In the genomic region with DNA sequence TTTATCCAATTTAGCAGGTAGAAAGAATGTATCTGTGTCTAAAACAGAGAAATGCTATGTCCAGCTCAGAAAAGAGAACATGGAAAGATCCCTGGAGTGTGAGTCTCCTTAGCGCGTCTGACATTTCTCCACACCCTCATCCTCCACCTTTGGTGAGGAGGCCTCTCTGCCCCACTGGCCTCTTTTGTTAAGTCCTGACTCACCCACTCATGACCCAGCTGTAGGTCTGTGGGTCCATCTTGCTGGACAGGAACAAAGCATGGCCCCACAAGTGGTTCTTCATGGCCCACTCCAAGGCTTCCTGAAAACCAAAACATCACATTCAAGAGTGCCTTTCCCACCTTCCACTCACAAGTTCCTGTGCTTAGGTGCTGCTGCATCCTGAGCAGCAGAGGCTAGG, we compare ENCODE assay signal across 19 cellular contexts. TPM values are rescaled to one million over a fixed set of nuclear protein-coding genes. Genes with fewer than 3 reads are reported as not detected.
DNase-seq lines count a peak whose midpoint lies in the region; ATAC-seq and TF ChIP-seq lines count a peak whose summit lies in the region.
"Had no signal": no experiment of that assay in that cellular context is flagged by ENCODE, and none has a peak within 500 bp of the region (broad histone marks: within the 10 kb centered on the region; RNA-seq: fewer than 3 reads in every experiment).

No MANE protein-coding gene starts in this region.

- no peak for TF ChIP-seq CTCF in left lung (IDR thresholded peaks at IDR 0.05)

- H3K36me3 ChIP-seq in left lung, result no peaks in the 10 kb centered on the region
- H3K36me3 ChIP-seq: BLaER1 had no signal

- intact Hi-C loops in left lung (cut with DNase I), result no loop called here

- H3K27me3 ChIP-seq in left lung, result no peaks in the 10 kb centered on the region
- H3K27me3 ChIP-seq: BLaER1 had no signal

- no peaks in the 10 kb centered on the region for H3K4me1 ChIP-seq in left lung
- H3K4me1 ChIP-seq: BLaER1, Caco-2 had no signal

- no peak overlapping the region for H3K27ac ChIP-seq in left lung
- peak overlapping the region; percentile 44 for H3K27ac ChIP-seq in temporal lobe (ENCODE audit: low read depth, low read length)
- H3K27ac ChIP-seq: 22Rv1, BLaER1, C4-2B had no signal

- no peaks in the 10 kb centered on the region for H3K9me3 ChIP-seq in left lung
- H3K9me3 ChIP-seq: BLaER1, Caco-2 had no signal

- peak; percentile 62 for ATAC-seq in left lung
- ATAC-seq: CD8-positive, alpha-beta T cell; GM23338; HCT116 had no signal

- no peak overlapping the region for H3K4me3 ChIP-seq in left lung
- H3K4me3 ChIP-seq: BLaER1, GM23338 had no signal

- peak; percentile 21 for DNase-seq in DMS53 (lab: John Stamatoyannopoulos, UW)
- DNase-seq in DMS53 treated with DMSO at 0.1 percent for 48 hours (lab: John Stamatoyannopoulos, UW; ENCODE audit: unreplicated experiment), result no peak
- DNase-seq in left lung, result no peak
- no peak for DNase-seq in NCI-H146 treated with DMSO at 0.1 percent for 48 hours (lab: John Stamatoyannopoulos, UW; ENCODE audit: unreplicated experiment)
- DNase-seq in stimulated activated CD4-positive, alpha-beta T cell treated with anti-CD3 and anti-CD28 coated beads, Interleukin-12 subunit alpha, Interleukin-12 subunit beta, amount 100 ng/mL, for 4 hours, result no peak
- DNase-seq in midbrain (lab: John Stamatoyannopoulos, UW), result no peak
- DNase-seq: Caco-2; CD4-positive, CD25-positive, alpha-beta regulatory T cell; CD8-positive, alpha-beta T cell; DMS153; DMS79 treated with DMSO at 0.1 percent for 48 hours; GF-D8; H9 had no signal

RNA-seq across cellular contexts. Expression of a gene that starts 15.8 kb away (rescaled TPM):
- total RNA-seq in left lung, result 1 to 10 TPM; 1.8 to 3.3 TPM
- total RNA-seq in temporal lobe, result 2.5 TPM
- total RNA-seq: CD4-positive, CD25-positive, alpha-beta regulatory T cell; CD8-positive, alpha-beta T cell had no signal
